In genomic region chr1:31181515-31182343, GRCh38 we compare ENCODE assay signal across 1 cellular context.
TF ChIP-seq lines count a peak whose summit lies in the region.

No MANE protein-coding gene starts in this region.

TF ChIP-seq in K562, 482 proteins besides CTCF, POLR2A, EP300 and RAD21 (continued from another document and continues in another):
- TF ChIP-seq THAP7 (CRISPR knock-in tag; IDR thresholded peaks at IDR 0.05) = no peak
- peak; percentile 78; the same call in 1 of the 2 replicates for TF ChIP-seq CTBP1 (IDR thresholded peaks at IDR 0.05; ENCODE audit: borderline replicate concordance)
- no peak for TF ChIP-seq SMARCA4 (IDR thresholded peaks at IDR 0.05)
- no peak; the same call in 1 of the 2 replicates for TF ChIP-seq ELF1 (tag; IDR thresholded peaks at IDR 0.05)
- TF ChIP-seq NR0B1 (IDR thresholded peaks at IDR 0.05; ENCODE audit: partially characterized antibody) = no peak
- 0 out of 2 replicates have a peak, but pooled peaks have one; percentile 18 for TF ChIP-seq HNRNPL (IDR thresholded peaks at IDR 0.05; ENCODE audit: low read depth, low read length)
- TF ChIP-seq POLR2B (IDR thresholded peaks at IDR 0.05; ENCODE audit: low read depth, partially characterized antibody) = no peak
- no peak for TF ChIP-seq CHD2 (IDR thresholded peaks at IDR 0.05; ENCODE audit: low read depth, low read length)
- TF ChIP-seq ZNF395 (CRISPR knock-in tag; IDR thresholded peaks at IDR 0.05) = peak; percentile 76
- TF ChIP-seq ZBTB17 (CRISPR knock-in tag; IDR thresholded peaks at IDR 0.05) = no peak
- TF ChIP-seq E2F5 (CRISPR knock-in tag; IDR thresholded peaks at IDR 0.05) = peak; percentile 63; the same call in 1 of the 2 replicates
- no peak for TF ChIP-seq IRF2 (CRISPR knock-in tag; IDR thresholded peaks at IDR 0.05)
- no peak for TF ChIP-seq CCNT2 (IDR thresholded peaks at IDR 0.05; ENCODE audit: borderline replicate concordance, extremely low read depth, insufficient read length, low read depth, low read length)
- no peak for TF ChIP-seq ELF4 (CRISPR knock-in tag; IDR thresholded peaks at IDR 0.05)
- no peak for TF ChIP-seq ZNF408 (CRISPR knock-in tag; IDR thresholded peaks at IDR 0.05; ENCODE audit: low read depth)
- peak; percentile 74 for TF ChIP-seq ATF7 (IDR thresholded peaks at IDR 0.05)
- TF ChIP-seq GATAD2B (IDR thresholded peaks at IDR 0.05; ENCODE audit: borderline replicate concordance) = no peak
- TF ChIP-seq DLX4 (CRISPR knock-in tag; IDR thresholded peaks at IDR 0.05) = no peak
- no peak for TF ChIP-seq GTF2B (IDR thresholded peaks at IDR 0.05; ENCODE audit: extremely low read depth, insufficient read length)
- TF ChIP-seq MAX (CRISPR knock-in tag; IDR thresholded peaks at IDR 0.05) = peak; percentile 95
- no peak for TF ChIP-seq SP2 (IDR thresholded peaks at IDR 0.05; ENCODE audit: extremely low read depth, low read depth, low read length, poor library complexity, severe bottlenecking)
- no peak for TF ChIP-seq KAT8 (IDR thresholded peaks at IDR 0.05; ENCODE audit: low read depth)
- TF ChIP-seq PRDM10 (IDR thresholded peaks at IDR 0.05; ENCODE audit: partially characterized antibody) = no peak
- no peak for TF ChIP-seq BHLHE40 (IDR thresholded peaks at IDR 0.05; ENCODE audit: low read length)
- no peak for TF ChIP-seq MEIS2 (IDR thresholded peaks at IDR 0.05; ENCODE audit: partially characterized antibody)
- no peak for TF ChIP-seq ZNF316 (IDR thresholded peaks at IDR 0.05)
- TF ChIP-seq BDP1 (IDR thresholded peaks at IDR 0.05; ENCODE audit: insufficient read depth, insufficient read length) = no peak
- TF ChIP-seq RBM25 (IDR thresholded peaks at IDR 0.05; ENCODE audit: low read depth, low read length, severe bottlenecking) = no peak
- no peak for TF ChIP-seq HNRNPUL1 (IDR thresholded peaks at IDR 0.05; ENCODE audit: low read length)
- no peak for TF ChIP-seq CSDE1 (IDR thresholded peaks at IDR 0.05)
- TF ChIP-seq PRPF4 (IDR thresholded peaks at IDR 0.05; ENCODE audit: insufficient read depth, low read depth, low read length, poor library complexity, severe bottlenecking) = no peak
- TF ChIP-seq KLF16 (IDR thresholded peaks at IDR 0.05) = no peak
- no peak for TF ChIP-seq KHSRP (IDR thresholded peaks at IDR 0.05)
- TF ChIP-seq TBL1XR1 (IDR thresholded peaks at IDR 0.05; ENCODE audit: low read length in 2 of 2) = no peak
- no peak for TF ChIP-seq ZNF79 (CRISPR knock-in tag; IDR thresholded peaks at IDR 0.05; ENCODE audit: low read depth)
- no peak for TF ChIP-seq ZMIZ1 (IDR thresholded peaks at IDR 0.05; ENCODE audit: low read depth in 2 of 2, low read length in 2 of 2)
- TF ChIP-seq EZH2 (IDR thresholded peaks at IDR 0.05; ENCODE audit: borderline replicate concordance, low read depth, low read length) = no peak
- peak; percentile 60; the same call in 1 of the 2 replicates for TF ChIP-seq CEBPG (CRISPR knock-in tag; IDR thresholded peaks at IDR 0.05)
- no peak for TF ChIP-seq CEBPG (tag; conservative IDR thresholded peaks at IDR 0.05 in 1 of 2, IDR thresholded peaks at IDR 0.05 in 1 of 2)
- TF ChIP-seq MXD1 (CRISPR knock-in tag; IDR thresholded peaks at IDR 0.05; ENCODE audit: borderline replicate concordance, poor library complexity, severe bottlenecking) = peak; percentile 82
- TF ChIP-seq RBM22 (IDR thresholded peaks at IDR 0.05; ENCODE audit: low read depth, low read length, poor library complexity, severe bottlenecking) = peak; percentile 35
- no peak for TF ChIP-seq BRF1 (IDR thresholded peaks at IDR 0.05; ENCODE audit: borderline replicate concordance, extremely low read depth, insufficient read length)
- TF ChIP-seq ATF4 (CRISPR knock-in tag; IDR thresholded peaks at IDR 0.05) = no peak; the same call in 1 of the 2 replicates
- no peak for TF ChIP-seq HNRNPH1 (optimal IDR thresholded peaks at IDR 0.05; ENCODE audit: low read depth, low read length)
- TF ChIP-seq SIN3B (IDR thresholded peaks at IDR 0.05; ENCODE audit: low read depth) = no peak
- TF ChIP-seq SOX6 (IDR thresholded peaks at IDR 0.05) = peak; percentile 43; the same call in 1 of the 2 replicates
- no peak for TF ChIP-seq MCM5 (IDR thresholded peaks at IDR 0.05; ENCODE audit: low read depth)
- TF ChIP-seq THRAP3 (IDR thresholded peaks at IDR 0.05; ENCODE audit: borderline replicate concordance) = no peak
- TF ChIP-seq CAMTA2 (CRISPR knock-in tag; conservative IDR thresholded peaks at IDR 0.05) = no peak
- TF ChIP-seq BRD4 (IDR thresholded peaks at IDR 0.05) = no peak
- TF ChIP-seq SMARCB1 (IDR thresholded peaks at IDR 0.05; ENCODE audit: insufficient read length, low read depth) = peak; percentile 20
- no peak for TF ChIP-seq ZNF140 (CRISPR knock-in tag; IDR thresholded peaks at IDR 0.05)
- TF ChIP-seq CBX3 (IDR thresholded peaks at IDR 0.05; ENCODE audit: borderline replicate concordance in 1 of 2, low read length in 2 of 2) = peak in 1 of 2 experiments; percentile 40; a peak in 1 of 3 replicates
- TF ChIP-seq SAP30 (IDR thresholded peaks at IDR 0.05; ENCODE audit: borderline replicate concordance, insufficient read depth, low read depth, low read length, poor library complexity, severe bottlenecking) = peak; percentile 81
- TF ChIP-seq ZFP30 (CRISPR knock-in tag; IDR thresholded peaks at IDR 0.05; ENCODE audit: borderline replicate concordance) = no peak
- no peak for TF ChIP-seq KAT7 (CRISPR knock-in tag; IDR thresholded peaks at IDR 0.05; ENCODE audit: borderline replicate concordance)
- no peak; the same call in 1 of the 2 replicates for TF ChIP-seq TCF7 (IDR thresholded peaks at IDR 0.05; ENCODE audit: borderline replicate concordance)
